Comparison of ENCODE assay signal across 18 cellular contexts in the genomic region with DNA sequence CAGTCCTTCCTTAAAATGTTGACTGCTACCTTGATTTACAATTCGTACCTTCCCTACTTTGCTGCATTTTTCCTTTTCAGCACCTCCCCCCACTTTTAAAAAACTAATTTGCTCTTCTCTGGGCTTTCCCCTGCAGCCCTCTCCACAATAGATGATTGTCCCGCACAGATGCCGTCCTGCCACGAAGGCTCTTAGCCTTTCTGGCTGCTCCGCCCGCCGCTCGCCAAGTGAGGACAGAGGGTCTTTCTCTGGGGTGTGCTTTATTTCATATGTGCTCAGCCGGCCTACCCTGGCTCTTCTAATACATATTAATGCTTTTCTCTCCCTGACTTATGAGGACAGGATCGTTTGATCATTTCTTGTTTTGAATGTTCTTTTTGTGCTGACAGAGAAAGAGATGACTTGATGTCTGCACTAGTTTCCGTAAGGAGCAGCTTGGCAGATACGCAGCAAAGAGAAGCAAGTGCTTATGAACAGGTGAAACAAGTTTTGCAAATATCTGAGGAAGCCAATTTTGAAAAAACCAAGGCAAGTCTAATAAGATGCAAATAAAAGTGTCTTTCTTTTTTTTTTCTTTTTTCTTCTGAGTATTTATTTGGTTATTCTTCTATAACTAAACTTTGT.
DNase-seq lines count a peak whose midpoint lies in the region; FAIRE-seq and TF ChIP-seq lines count a peak whose summit lies in the region.
"Had no signal": no experiment of that assay in that cellular context is flagged by ENCODE, and none has a peak within 500 bp of the region (broad histone marks: within the 10 kb centered on the region; RNA-seq: fewer than 3 reads in every experiment).

No MANE protein-coding gene starts in this region.

- no peak overlapping the region for H3K27ac Mint-ChIP-seq in activated naive CD4-positive, alpha-beta T cell treated with anti-CD3 and anti-CD28 coated beads, Interleukin-2, amount 10 ng/mL, durations not matched to agents 7 days and 5 days
- H3K27ac Mint-ChIP-seq: activated naive CD8-positive, alpha-beta T cell treated with anti-CD3 and anti-CD28 coated beads, Interleukin-2, amount 10 ng/mL, durations not matched to agents 7 days and 5 days had no signal

- no peaks in the 10 kb centered on the region for H3K9me3 Mint-ChIP-seq in activated naive CD4-positive, alpha-beta T cell treated with anti-CD3 and anti-CD28 coated beads, Interleukin-2, amount 10 ng/mL, durations not matched to agents 7 days and 5 days
- H3K9me3 Mint-ChIP-seq: activated naive CD8-positive, alpha-beta T cell treated with anti-CD3 and anti-CD28 coated beads, Interleukin-2, amount 10 ng/mL, durations not matched to agents 7 days and 5 days had no signal

- no peak overlapping the region for H3K4me3 Mint-ChIP-seq in activated naive CD4-positive, alpha-beta T cell treated with anti-CD3 and anti-CD28 coated beads, Interleukin-2, amount 10 ng/mL, durations not matched to agents 7 days and 5 days
- H3K4me3 Mint-ChIP-seq: activated naive CD8-positive, alpha-beta T cell treated with anti-CD3 and anti-CD28 coated beads, Interleukin-2, amount 10 ng/mL, durations not matched to agents 7 days and 5 days; B cell had no signal

- no peak for TF ChIP-seq CTCF in LNCaP clone FGC (IDR thresholded peaks at IDR 0.05; ENCODE audit: control insufficient read depth, extremely low read depth, insufficient read depth)
- no peak for TF ChIP-seq CTCF in retinal pigment epithelial cell (conservative IDR thresholded peaks at IDR 0.05; ENCODE audit: low read depth, low read length)

- no peak overlapping the region for H3K4me3 ChIP-seq in LNCaP clone FGC (ENCODE audit: low read depth, low read length)
- peak overlapping the region; percentile 32 for H3K4me3 ChIP-seq in retinal pigment epithelial cell (ENCODE audit: low read length)
- H3K4me3 ChIP-seq: psoas muscle, suprapubic skin had no signal

- no peak for FAIRE-seq in RCC 7860 (lab: Jason Lieb, UNC)

- CTCF ChIA-PET in activated naive CD4-positive, alpha-beta T cell treated with anti-CD3 and anti-CD28 coated beads, Interleukin-2, amount 10 ng/mL, durations not matched to agents 7 days and 5 days (lab: Charles Lee) = no interaction called here

- DNase-seq in LNCaP clone FGC (ENCODE audit: low read depth) = peak; percentile 63
- peak; percentile 6 for DNase-seq in cerebellum (ENCODE audit: low spot score)
- DNase-seq in islet precursor cell = peak; percentile 73
- DNase-seq in retinal pigment epithelial cell (ENCODE audit: low read depth) = no peak
- DNase-seq in RCC 7860 (ENCODE audit: low spot score) = no peak
- no peak for DNase-seq in NCI-H2196 (lab: John Stamatoyannopoulos, UW; ENCODE audit: unreplicated experiment)
- DNase-seq in activated naive CD4-positive, alpha-beta T cell treated with anti-CD3 and anti-CD28 coated beads, Interleukin-2, amount 10 ng/mL, durations not matched to agents 7 days and 5 days = no peak
- DNase-seq in NCI-H2227 treated with DMSO at 0.1 percent for 48 hours (lab: John Stamatoyannopoulos, UW) = no peak
- DNase-seq: activated CD4-positive, alpha-beta T cell treated with anti-CD3 and anti-CD28 coated beads for 4 hours; activated naive CD8-positive, alpha-beta T cell treated with anti-CD3 and anti-CD28 coated beads, Interleukin-2, amount 10 ng/mL, durations not matched to agents 7 days and 5 days; activated T-cell treated with anti-CD3 and anti-CD28 coated beads, Interleukin-2, amount 50 U/mL, for 1 hour; cortex of kidney; HCEC 1CT; NCI-H1930; psoas muscle; T-helper 2 cell had no signal

- H3K27me3 Mint-ChIP-seq in activated naive CD4-positive, alpha-beta T cell treated with anti-CD3 and anti-CD28 coated beads, Interleukin-2, amount 10 ng/mL, durations not matched to agents 7 days and 5 days = no peaks in the 10 kb centered on the region
- H3K27me3 Mint-ChIP-seq: activated naive CD8-positive, alpha-beta T cell treated with anti-CD3 and anti-CD28 coated beads, Interleukin-2, amount 10 ng/mL, durations not matched to agents 7 days and 5 days; B cell had no signal

- H3K4me1 Mint-ChIP-seq in activated naive CD4-positive, alpha-beta T cell treated with anti-CD3 and anti-CD28 coated beads, Interleukin-2, amount 10 ng/mL, durations not matched to agents 7 days and 5 days = peaks cover 15% of the 10 kb centered on the region

- peaks cover 13% of the 10 kb centered on the region for H3K36me3 Mint-ChIP-seq in activated naive CD4-positive, alpha-beta T cell treated with anti-CD3 and anti-CD28 coated beads, Interleukin-2, amount 10 ng/mL, durations not matched to agents 7 days and 5 days

Comparison
In these comparisons a context has a peak if more than half of its experiments do, and no peak if none do; other contexts are left out.
1. DNase-seq: peak in LNCaP clone FGC (single experiment), cerebellum (single experiment) and islet precursor cell (single experiment); none in retinal pigment epithelial cell (single experiment), RCC 7860 (single experiment), NCI-H2196 (single experiment), activated naive CD4-positive, alpha-beta T cell treated with anti-CD3 and anti-CD28 coated beads, Interleukin-2, amount 10 ng/mL, durations not matched to agents 7 days and 5 days (single experiment) and NCI-H2227 treated with DMSO at 0.1 percent for 48 hours (single experiment).